ENCODE assay signal across 9 cellular contexts in genomic region chr20:57400821-57401564, GRCh38. TPM values are rescaled to one million over a fixed set of nuclear protein-coding genes. Genes with fewer than 3 reads are reported as not detected.
DNase-seq lines count a peak whose midpoint lies in the region; ATAC-seq, FAIRE-seq and TF ChIP-seq lines count a peak whose summit lies in the region.
"Had no signal": no experiment of that assay in that cellular context is flagged by ENCODE, and none has a peak within 500 bp of the region (broad histone marks: within the 10 kb centered on the region; RNA-seq: fewer than 3 reads in every experiment).

No MANE protein-coding gene starts in this region.

- no peak for TF ChIP-seq RAD21 in HepG2 (CRISPR knock-in tag; IDR thresholded peaks at IDR 0.05)

- 97% methylated on average over 21 of the region's 21 CpGs for WGBS in HepG2 (ENCODE audit: low lambda C conversion rate)

- no peak overlapping the region for H2AFZ ChIP-seq in HepG2 (ENCODE audit: low read length)

- no peak for TF ChIP-seq POLR2A in HepG2 (IDR thresholded peaks at IDR 0.05; ENCODE audit: insufficient read depth in 1 of 2, low read depth in 2 of 2, low read length in 2 of 2)

- intact Hi-C loops in HepG2 (cut with micrococcal nuclease; ENCODE audit: unreplicated experiment): no loop called here

- peak overlapping the region; percentile 4 to 100 (median 93); a peak in 17 of 20 replicates for H3K4me3 ChIP-seq in BLaER1 treated with 17β-estradiol and CSF1 and Interleukin-3, amounts not matched to agents 10 nM and 100 nM
- H3K4me3 ChIP-seq in RWPE2 (ENCODE audit: severe bottlenecking) (no peak overlapping the region), HepG2 (replicated peaks in 1 of 3; ENCODE audit: insufficient read depth in 1 of 3, low read depth in 2 of 3, low read length in 3 of 3) (no peak overlapping the region)
- H3K4me3 ChIP-seq: breast epithelium had no signal

- POLR2A ChIA-PET in HepG2 (lab: Yijun Ruan, JAX): no interaction called here

- peaks cover 74 to 100% (median 99%) of the 10 kb centered on the region in 11 experiments for H3K36me3 ChIP-seq in BLaER1 treated with 17β-estradiol and CSF1 and Interleukin-3, amounts not matched to agents 10 nM and 100 nM
- H3K36me3 ChIP-seq in RWPE2 (ENCODE audit: low read depth) (peaks cover 15% of the 10 kb centered on the region), HepG2 (replicated peaks in 1 of 2; ENCODE audit: control insufficient read depth in 1 of 2, insufficient read depth in 2 of 2, low read length in 2 of 2) (peaks cover 41 to 74% of the 10 kb centered on the region in 2 experiments)
- H3K36me3 ChIP-seq: breast epithelium had no signal

- H3K4me1 ChIP-seq in BLaER1 treated with 17β-estradiol and CSF1 and Interleukin-3, amounts not matched to agents 10 nM and 100 nM: peaks cover 72 to 100% (median 100%) of the 10 kb centered on the region in 10 experiments
- H3K4me1 ChIP-seq in RWPE2 (ENCODE audit: insufficient read depth, poor library complexity, severe bottlenecking): peaks cover under 1% of the 10 kb centered on the region
- H3K4me1 ChIP-seq in HepG2 (ENCODE audit: insufficient read depth, low read length): no peaks in the 10 kb centered on the region

- H3K79me2 ChIP-seq in HepG2 (ENCODE audit: insufficient read depth, low read length): no peaks in the 10 kb centered on the region

- H3K4me2 ChIP-seq in BLaER1 treated with 17β-estradiol and CSF1 and Interleukin-3, amounts not matched to agents 10 nM and 100 nM: peak overlapping the region; percentile 95 to 100 (median 99)
- no peak overlapping the region for H3K4me2 ChIP-seq in HepG2 (ENCODE audit: low read depth, low read length)

- in situ Hi-C loops in HepG2 (cut with HindIII; ENCODE audit: extremely low pct_ligation_motif_present, low pct_unique_long_range_greater_than_20kb): no loop called here

- H3K27ac ChIP-seq in BLaER1 treated with 17β-estradiol and CSF1 and Interleukin-3, amounts not matched to agents 10 nM and 100 nM: peak overlapping the region in 10 of 11 experiments; percentile 54 to 98 (median 94); a peak in 20 of 22 replicates
- H3K27ac ChIP-seq in RWPE2 (ENCODE audit: poor library complexity, severe bottlenecking) (no peak overlapping the region), HepG2 (ENCODE audit: extremely low read length, insufficient read depth, low read length) (no peak overlapping the region)

- TF ChIP-seq CTCF in RWPE2 (IDR thresholded peaks at IDR 0.05; ENCODE audit: poor library complexity, severe bottlenecking): no peak
- no peak for TF ChIP-seq CTCF in HepG2 (CRISPR knock-in tag; IDR thresholded peaks at IDR 0.05)

- ATAC-seq in GM18909 (IDR thresholded peaks at IDR 0.05; ENCODE audit: poor library complexity, unreplicated experiment) (peak; percentile 26), RWPE2 (ENCODE audit: low read depth) (peak; percentile 5; the same call in 1 of the 3 replicates), HepG2 (no peak), HG02763 (IDR thresholded peaks at IDR 0.05; ENCODE audit: unreplicated experiment) (no peak), HG03469 (IDR thresholded peaks at IDR 0.05; ENCODE audit: unreplicated experiment) (no peak), HG03457 (IDR thresholded peaks at IDR 0.05; ENCODE audit: unreplicated experiment) (no peak)

- no peak for FAIRE-seq in HepG2 (lab: Jason Lieb, UNC)

- H3K27me3 ChIP-seq in BLaER1 treated with 17β-estradiol and CSF1 and Interleukin-3, amounts not matched to agents 10 nM and 100 nM: no peaks in the 10 kb centered on the region
- H3K27me3 ChIP-seq in RWPE2 (ENCODE audit: insufficient read depth, poor library complexity, severe bottlenecking) (no peaks in the 10 kb centered on the region), HepG2 (ENCODE audit: control insufficient read depth in 1 of 2, insufficient read depth in 2 of 2, low read length in 2 of 2) (no peaks in the 10 kb centered on the region)
- H3K27me3 ChIP-seq: breast epithelium had no signal

- DNase-seq in RWPE2 (ENCODE audit: low spot score): no peak
- no peak for DNase-seq in HepG2 (ENCODE audit: low spot score)
- DNase-seq in T1000 (lab: John Stamatoyannopoulos, UW): no peak

- no TSS peak for BruUV-seq in HepG2 (replicated peaks; lab: Mats Ljungman, UMichigan)

- CTCF ChIA-PET in HepG2 (lab: Yijun Ruan, JAX; ENCODE audit: low intra/inter-chr PET ratio, low total read pairs): no interaction called here

- TF ChIP-seq EP300 in HepG2 (IDR thresholded peaks at IDR 0.05; ENCODE audit: low read depth in 2 of 2, low read length in 2 of 2) (no peak), HepG2 (CRISPR knock-in tag; IDR thresholded peaks at IDR 0.05; ENCODE audit: borderline replicate concordance) (no peak)

- peaks cover 100% of the 10 kb centered on the region in 11 experiments for H4K20me1 ChIP-seq in BLaER1 treated with 17β-estradiol and CSF1 and Interleukin-3, amounts not matched to agents 10 nM and 100 nM
- H4K20me1 ChIP-seq in HepG2 (ENCODE audit: insufficient read depth, low read length): no peaks in the 10 kb centered on the region; the same call in 1 of the 2 replicates

- peak overlapping the region in 10 of 11 experiments; percentile 87 to 100 (median 98); a peak in 19 of 22 replicates for H3K9ac ChIP-seq in BLaER1 treated with 17β-estradiol and CSF1 and Interleukin-3, amounts not matched to agents 10 nM and 100 nM
- H3K9ac ChIP-seq in HepG2 (ENCODE audit: insufficient read depth, low read depth, low read length): no peak overlapping the region

- no peaks in the 10 kb centered on the region; a peak in 1 of 22 replicates for H3K9me3 ChIP-seq in BLaER1 treated with 17β-estradiol and CSF1 and Interleukin-3, amounts not matched to agents 10 nM and 100 nM (replicated peaks in 1 of 11)
- H3K9me3 ChIP-seq in RWPE2 (ENCODE audit: severe bottlenecking) (no peaks in the 10 kb centered on the region), HepG2 (ENCODE audit: low read length) (no peaks in the 10 kb centered on the region)
- H3K9me3 ChIP-seq: breast epithelium had no signal

TF ChIP-seq in HepG2, 621 proteins besides CTCF, POLR2A, EP300 and RAD21 (continues in another document):
- peak; percentile 14; the same call in 1 of the 2 replicates for TF ChIP-seq ZNF768 (CRISPR knock-in tag; IDR thresholded peaks at IDR 0.05)

RNA-seq across cellular contexts. Expression of gene RBM38, which starts 9.8 kb away (rescaled TPM):
- 29.6 and 34.2 TPM in 2 replicates for total RNA-seq in HepG2 (2016; rRNA removed; fragmentation: Illumina TruSeq; extraction: Trizol)
- total RNA-seq in HepG2 (2016; cell fraction: cytosol; rRNA removed; fragmentation: Illumina TruSeq; extraction: Trizol; ENCODE audit: low read depth): 29.5 and 32.8 TPM in 2 replicates
- total RNA-seq in HepG2 (2016; cell fraction: insoluble cytoplasmic fraction; rRNA removed; fragmentation: Illumina TruSeq; extraction: Trizol): 24.0 and 34.3 TPM in 2 replicates
- 69.5 and 80.5 TPM in 2 replicates for total RNA-seq in HepG2 (2016; cell fraction: membrane; rRNA removed; fragmentation: Illumina TruSeq; extraction: Trizol)
- 16.2 and 19.5 TPM in 2 replicates for total RNA-seq in HepG2 (2016; cell fraction: nucleus; rRNA removed; fragmentation: Illumina TruSeq; extraction: Trizol)
- polyA plus RNA-seq in HepG2 (2011; rRNA removed): 24.2 and 30.0 TPM in 2 replicates
- 25.8 and 35.6 TPM in 2 replicates for polyA plus RNA-seq in HepG2 (2011; cell fraction: cytosol; rRNA removed)
- polyA plus RNA-seq in HepG2 (2011; cell fraction: nucleus; rRNA removed): 24.4 and 25.9 TPM in 2 replicates
- polyA plus RNA-seq in HepG2 (2012): 13.9 and 24.8 TPM in 2 replicates
- 44.0 and 53.1 TPM in 2 replicates for polyA plus RNA-seq in HepG2 (2016; cell fraction: cytosol; fragmentation: Illumina TruSeq; extraction: Trizol; ENCODE audit: low read depth)
- polyA plus RNA-seq in HepG2 (2016; cell fraction: insoluble cytoplasmic fraction; fragmentation: Illumina TruSeq; extraction: Trizol; ENCODE audit: low read depth): 40.7 and 50.0 TPM in 2 replicates
- 80.4 and 89.1 TPM in 2 replicates for polyA plus RNA-seq in HepG2 (2016; cell fraction: membrane; fragmentation: Illumina TruSeq; extraction: Trizol; ENCODE audit: low read depth)
- polyA plus RNA-seq in HepG2 (2016; cell fraction: nucleus; fragmentation: Illumina TruSeq; extraction: Trizol; ENCODE audit: insufficient read depth, low read depth): 34.0 and 39.8 TPM in 2 replicates
- polyA minus RNA-seq in HepG2 (2011; rRNA and poly(A)+ RNA removed; ENCODE audit: low replicate concordance): 9.8 and 33.7 TPM in 2 replicates
- 16.2 and 17.4 TPM in 2 replicates for polyA minus RNA-seq in HepG2 (2011; cell fraction: cytosol; rRNA and poly(A)+ RNA removed)
- 6.2 and 7.1 TPM in 2 replicates for polyA minus RNA-seq in HepG2 (2011; cell fraction: nucleus; rRNA and poly(A)+ RNA removed)

RNA-seq across cellular contexts. Expression of gene RAE1, which starts 49.9 kb away (rescaled TPM):
- total RNA-seq in HepG2 (2016; rRNA removed; fragmentation: Illumina TruSeq; extraction: Trizol): 72.9 and 84.7 TPM in 2 replicates
- total RNA-seq in HepG2 (2016; cell fraction: cytosol; rRNA removed; fragmentation: Illumina TruSeq; extraction: Trizol; ENCODE audit: low read depth): 7.0 TPM in 2 replicates
- 69.1 and 75.0 TPM in 2 replicates for total RNA-seq in HepG2 (2016; cell fraction: insoluble cytoplasmic fraction; rRNA removed; fragmentation: Illumina TruSeq; extraction: Trizol)
- total RNA-seq in HepG2 (2016; cell fraction: membrane; rRNA removed; fragmentation: Illumina TruSeq; extraction: Trizol): 12.7 and 13.6 TPM in 2 replicates
- 52.3 and 56.5 TPM in 2 replicates for total RNA-seq in HepG2 (2016; cell fraction: nucleus; rRNA removed; fragmentation: Illumina TruSeq; extraction: Trizol)
- 29.2 and 36.1 TPM in 2 replicates for polyA plus RNA-seq in HepG2 (2011; rRNA removed)
- 38.8 and 67.0 TPM in 2 replicates for polyA plus RNA-seq in HepG2 (2011; cell fraction: cytosol; rRNA removed)
- 104 and 106 TPM in 2 replicates for polyA plus RNA-seq in HepG2 (2011; cell fraction: nucleus; rRNA removed)
- polyA plus RNA-seq in HepG2 (2012): 40.7 and 46.9 TPM in 2 replicates
- 5.7 and 6.3 TPM in 2 replicates for polyA plus RNA-seq in HepG2 (2016; cell fraction: cytosol; fragmentation: Illumina TruSeq; extraction: Trizol; ENCODE audit: low read depth)
- 85.9 and 97.1 TPM in 2 replicates for polyA plus RNA-seq in HepG2 (2016; cell fraction: insoluble cytoplasmic fraction; fragmentation: Illumina TruSeq; extraction: Trizol; ENCODE audit: low read depth)
- 6.4 and 8.4 TPM in 2 replicates for polyA plus RNA-seq in HepG2 (2016; cell fraction: membrane; fragmentation: Illumina TruSeq; extraction: Trizol; ENCODE audit: low read depth)
- polyA plus RNA-seq in HepG2 (2016; cell fraction: nucleus; fragmentation: Illumina TruSeq; extraction: Trizol; ENCODE audit: insufficient read depth, low read depth): 70.0 and 74.0 TPM in 2 replicates
- 47.5 and 58.8 TPM in 2 replicates for polyA minus RNA-seq in HepG2 (2011; rRNA and poly(A)+ RNA removed; ENCODE audit: low replicate concordance)
- polyA minus RNA-seq in HepG2 (2011; cell fraction: cytosol; rRNA and poly(A)+ RNA removed): 20.8 and 32.8 TPM in 2 replicates
- polyA minus RNA-seq in HepG2 (2011; cell fraction: nucleus; rRNA and poly(A)+ RNA removed): 119 and 124 TPM in 2 replicates

Comparison
In these comparisons a context has a peak if more than half of its experiments do, and no peak if none do; other contexts are left out.
1. H3K27ac ChIP-seq: peak in BLaER1 treated with 17β-estradiol and CSF1 and Interleukin-3, amounts not matched to agents 10 nM and 100 nM (10 of 11); none in RWPE2 (single experiment) and HepG2 (single experiment).
2. H3K4me3 ChIP-seq: peak in BLaER1 treated with 17β-estradiol and CSF1 and Interleukin-3, amounts not matched to agents 10 nM and 100 nM (10 of 10); none in RWPE2 (single experiment) and HepG2 (0 of 3).
3. ATAC-seq: peak in GM18909 (single experiment) and RWPE2 (single experiment); none in HepG2 (single experiment), HG02763 (single experiment), HG03469 (single experiment) and HG03457 (single experiment).